15 cellular contexts compared by ENCODE assay signal in the genomic region with DNA sequence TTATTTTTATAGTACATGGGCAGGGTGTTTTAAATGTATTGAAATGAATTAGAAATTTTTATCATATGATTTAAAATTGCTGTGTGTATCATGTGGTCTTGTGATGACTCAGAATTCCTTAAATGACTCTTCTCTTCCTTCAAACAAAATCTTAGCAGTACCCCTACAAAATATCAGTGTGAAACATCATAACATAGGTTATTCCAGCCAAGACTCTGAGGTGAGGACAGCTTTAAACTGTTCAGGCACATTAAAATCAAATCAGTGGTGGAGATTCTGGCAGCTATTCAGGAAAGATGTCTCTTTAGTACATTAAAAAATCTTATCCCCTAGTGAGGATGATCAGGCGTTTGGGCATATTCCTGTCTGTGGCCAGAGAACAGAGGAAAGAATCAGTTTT.
DNase-seq lines count a peak whose midpoint lies in the region; ATAC-seq and TF ChIP-seq lines count a peak whose summit lies in the region.
"Had no signal": no experiment of that assay in that cellular context is flagged by ENCODE, and none has a peak within 500 bp of the region (broad histone marks: within the 10 kb centered on the region; RNA-seq: fewer than 3 reads in every experiment).

No MANE protein-coding gene starts in this region.

- no peak for TF ChIP-seq CTCF in astrocyte of the spinal cord (IDR thresholded peaks at IDR 0.05; ENCODE audit: low read depth, low read length)

- peaks cover 14 to 21% of the 10 kb centered on the region in 2 donors for H3K4me1 ChIP-seq in naive thymus-derived CD4-positive, alpha-beta T cell (ENCODE audit: control insufficient read depth in 2 of 2, insufficient read depth in 2 of 2, low read length in 2 of 2)
- H3K4me1 ChIP-seq: A549, HAP-1, uterus had no signal

- no peak overlapping the region for H3K4me3 ChIP-seq in astrocyte of the spinal cord (ENCODE audit: low read depth, low read length)
- H3K4me3 ChIP-seq in skeletal muscle cell (ENCODE audit: low read depth, low read length): no peak overlapping the region
- no peak overlapping the region for H3K4me3 ChIP-seq in naive thymus-derived CD4-positive, alpha-beta T cell (ENCODE audit: low read length)
- H3K4me3 ChIP-seq: A549, HAP-1, uterus had no signal

- in situ Hi-C loops in astrocyte of the spinal cord (cut with HindIII; ENCODE audit: low sequenced_read_pairs): no loop called here

- no peaks in the 10 kb centered on the region for H3K27me3 Mint-ChIP-seq in activated CD4-positive, alpha-beta memory T cell treated with anti-CD3 and anti-CD28 coated beads for 36 hours
- H3K27me3 Mint-ChIP-seq in activated CD4-positive, alpha-beta memory T cell treated with anti-CD3 and anti-CD28 coated beads, Interleukin-2, amount 10 ng/mL, durations not matched to agents 7 days and 5 days: no peaks in the 10 kb centered on the region
- no peaks in the 10 kb centered on the region for H3K27me3 Mint-ChIP-seq in naive thymus-derived CD4-positive, alpha-beta T cell
- H3K27me3 Mint-ChIP-seq in T-helper 17 cell: no peaks in the 10 kb centered on the region

- H3K9me3 ChIP-seq in naive thymus-derived CD4-positive, alpha-beta T cell (ENCODE audit: control insufficient read depth in 2 of 3, low read length in 3 of 3): no peaks in the 10 kb centered on the region
- H3K9me3 ChIP-seq in T-helper 17 cell (ENCODE audit: control insufficient read depth, low read length, poor library complexity, severe bottlenecking): no peaks in the 10 kb centered on the region
- H3K9me3 ChIP-seq: A549, HAP-1, uterus had no signal

- peaks cover 0 to 24% (median 0%) of the 10 kb centered on the region in 3 experiments for H3K36me3 ChIP-seq in naive thymus-derived CD4-positive, alpha-beta T cell (ENCODE audit: control insufficient read depth in 2 of 3, insufficient read depth in 3 of 3, low read length in 3 of 3)
- H3K36me3 ChIP-seq: uterus had no signal

- peak; percentile 42 for ATAC-seq in HG03354 (IDR thresholded peaks at IDR 0.05; ENCODE audit: poor library complexity, severe bottlenecking, unreplicated experiment)
- no peak for ATAC-seq in naive thymus-derived CD4-positive, alpha-beta T cell
- no peak for ATAC-seq in T-helper 17 cell
- ATAC-seq: A549 had no signal

- no peak overlapping the region for H3K27ac ChIP-seq in naive thymus-derived CD4-positive, alpha-beta T cell (ENCODE audit: low read depth, low read length)
- H3K27ac ChIP-seq: A549 had no signal

- intact Hi-C loops in activated CD4-positive, alpha-beta memory T cell treated with anti-CD3 and anti-CD28 coated beads for 36 hours (cut with micrococcal nuclease): loop anchor here (5.0 kb wide), 2 partner anchors 189 to 224 kb away; no protein-coding TSS in a partner anchor
- intact Hi-C loops in naive thymus-derived CD4-positive, alpha-beta T cell (cut with micrococcal nuclease): loop anchor here in 1 of 2 donors (1.0 kb wide), 1 partner anchor 9 kb away; no protein-coding TSS in a partner anchor

- H3K9me3 Mint-ChIP-seq in activated CD4-positive, alpha-beta memory T cell treated with anti-CD3 and anti-CD28 coated beads for 36 hours: no peaks in the 10 kb centered on the region
- H3K9me3 Mint-ChIP-seq in activated CD4-positive, alpha-beta memory T cell treated with anti-CD3 and anti-CD28 coated beads, Interleukin-2, amount 10 ng/mL, durations not matched to agents 7 days and 5 days: no peaks in the 10 kb centered on the region
- peaks cover 0 to 3% (median 0%) of the 10 kb centered on the region in 11 donors for H3K9me3 Mint-ChIP-seq in naive thymus-derived CD4-positive, alpha-beta T cell

- H3K4me3 Mint-ChIP-seq in activated CD4-positive, alpha-beta memory T cell treated with anti-CD3 and anti-CD28 coated beads for 36 hours: no peak overlapping the region
- H3K4me3 Mint-ChIP-seq in activated CD4-positive, alpha-beta memory T cell treated with anti-CD3 and anti-CD28 coated beads, Interleukin-2, amount 10 ng/mL, durations not matched to agents 7 days and 5 days: no peak overlapping the region
- H3K4me3 Mint-ChIP-seq in naive thymus-derived CD4-positive, alpha-beta T cell: peak overlapping the region in 1 of 10 donors; percentile 36
- no peak overlapping the region for H3K4me3 Mint-ChIP-seq in T-helper 17 cell

- no peak for DNase-seq in activated CD4-positive, alpha-beta memory T cell treated with anti-CD3 and anti-CD28 coated beads for 36 hours
- DNase-seq in activated CD4-positive, alpha-beta memory T cell treated with anti-CD3 and anti-CD28 coated beads, Interleukin-2, amount 10 ng/mL, durations not matched to agents 7 days and 5 days: no peak
- DNase-seq in astrocyte of the spinal cord (ENCODE audit: low read depth, low spot score) (peak; percentile 67), skeletal muscle cell (ENCODE audit: low read depth) (peak; percentile 73), NCI-H1105 (lab: John Stamatoyannopoulos, UW) (no peak), T-helper 17 cell (no peak)
- no peak for DNase-seq in naive thymus-derived CD4-positive, alpha-beta T cell
- DNase-seq: activated CD4-positive, alpha-beta T cell treated with anti-CD3 and anti-CD28 coated beads, Interleukin-2, amount 50 U/mL, for 48 hours; effector CD8-positive, alpha-beta T cell; NCI-H2171; stimulated activated CD8-positive, alpha-beta memory T cell treated with anti-CD3 and anti-CD28 coated beads, Interleukin-4, amount 100 ng/mL, for 48 hours; uterus had no signal

- H3K27me3 ChIP-seq in naive thymus-derived CD4-positive, alpha-beta T cell (ENCODE audit: control insufficient read depth in 2 of 2, insufficient read depth in 2 of 2, low read length in 2 of 2): no peaks in the 10 kb centered on the region
- H3K27me3 ChIP-seq: uterus had no signal

- CTCF ChIA-PET in activated CD4-positive, alpha-beta memory T cell treated with anti-CD3 and anti-CD28 coated beads for 36 hours (lab: Charles Lee): interaction anchor here (1.0 kb wide), 1 partner anchor 174 kb away, joined by 3 read pairs; the partner anchor contains the start of gene MAN2A1
- CTCF ChIA-PET in activated CD4-positive, alpha-beta memory T cell treated with anti-CD3 and anti-CD28 coated beads, Interleukin-2, amount 10 ng/mL, durations not matched to agents 7 days and 5 days (lab: Charles Lee): no interaction called here
- CTCF ChIA-PET in naive thymus-derived CD4-positive, alpha-beta T cell (lab: Charles Lee): no interaction called here

- H3K4me1 Mint-ChIP-seq in activated CD4-positive, alpha-beta memory T cell treated with anti-CD3 and anti-CD28 coated beads for 36 hours (ENCODE audit: low read depth): peaks cover 40% of the 10 kb centered on the region
- peaks cover 29% of the 10 kb centered on the region for H3K4me1 Mint-ChIP-seq in activated CD4-positive, alpha-beta memory T cell treated with anti-CD3 and anti-CD28 coated beads, Interleukin-2, amount 10 ng/mL, durations not matched to agents 7 days and 5 days
- peaks cover 29 to 95% (median 87%) of the 10 kb centered on the region in 7 donors for H3K4me1 Mint-ChIP-seq in naive thymus-derived CD4-positive, alpha-beta T cell
- H3K4me1 Mint-ChIP-seq in T-helper 17 cell: peaks cover 11% of the 10 kb centered on the region

- POLR2A ChIA-PET in activated CD4-positive, alpha-beta memory T cell treated with anti-CD3 and anti-CD28 coated beads for 36 hours (lab: Charles Lee): no interaction called here
- POLR2A ChIA-PET in activated CD4-positive, alpha-beta memory T cell treated with anti-CD3 and anti-CD28 coated beads, Interleukin-2, amount 10 ng/mL, durations not matched to agents 7 days and 5 days (lab: Charles Lee): no interaction called here
- POLR2A ChIA-PET in naive thymus-derived CD4-positive, alpha-beta T cell (lab: Charles Lee): interaction anchor here (1.4 kb wide), 1 partner anchor 58 kb away, joined by 4 read pairs; no protein-coding TSS in a partner anchor

- peaks cover 46% of the 10 kb centered on the region for H3K36me3 Mint-ChIP-seq in activated CD4-positive, alpha-beta memory T cell treated with anti-CD3 and anti-CD28 coated beads for 36 hours
- peaks cover 67% of the 10 kb centered on the region for H3K36me3 Mint-ChIP-seq in activated CD4-positive, alpha-beta memory T cell treated with anti-CD3 and anti-CD28 coated beads, Interleukin-2, amount 10 ng/mL, durations not matched to agents 7 days and 5 days (ENCODE audit: low read depth)
- peaks cover 15 to 71% (median 63%) of the 10 kb centered on the region in 5 donors for H3K36me3 Mint-ChIP-seq in naive thymus-derived CD4-positive, alpha-beta T cell
- peaks cover 12% of the 10 kb centered on the region for H3K36me3 Mint-ChIP-seq in T-helper 17 cell (ENCODE audit: low read depth)

- peak overlapping the region; percentile 21 for H3K27ac Mint-ChIP-seq in activated CD4-positive, alpha-beta memory T cell treated with anti-CD3 and anti-CD28 coated beads for 36 hours
- H3K27ac Mint-ChIP-seq in activated CD4-positive, alpha-beta memory T cell treated with anti-CD3 and anti-CD28 coated beads, Interleukin-2, amount 10 ng/mL, durations not matched to agents 7 days and 5 days: no peak overlapping the region
- H3K27ac Mint-ChIP-seq in naive thymus-derived CD4-positive, alpha-beta T cell: peak overlapping the region in 2 of 9 donors; percentile 59 to 65
- H3K27ac Mint-ChIP-seq in T-helper 17 cell: no peak overlapping the region

Comparison
In these comparisons a context has a peak if more than half of its experiments do, and no peak if none do; other contexts are left out.
1. DNase-seq: peak in astrocyte of the spinal cord (single experiment) and skeletal muscle cell (single experiment); none in activated CD4-positive, alpha-beta memory T cell treated with anti-CD3 and anti-CD28 coated beads for 36 hours (single experiment), activated CD4-positive, alpha-beta memory T cell treated with anti-CD3 and anti-CD28 coated beads, Interleukin-2, amount 10 ng/mL, durations not matched to agents 7 days and 5 days (single experiment), naive thymus-derived CD4-positive, alpha-beta T cell (0 of 9), NCI-H1105 (single experiment) and T-helper 17 cell (0 of 3).